ENCODE assay signal across 8 cellular contexts in genomic region chr11:9688716-9689511, GRCh38. TPM values are rescaled to one million over a fixed set of nuclear protein-coding genes. Genes with fewer than 3 reads are reported as not detected.
A peak's percentile ranks its signal among the peaks of the same experiment; 100 is the strongest.
DNase-seq lines count a peak whose midpoint lies in the region; ATAC-seq and TF ChIP-seq lines count a peak whose summit lies in the region.

No MANE protein-coding gene starts in this region.

- H3K27ac ChIP-seq in colonic mucosa, result peak overlapping the region; percentile 15
- H3K27ac ChIP-seq in mesodermal cell (ENCODE audit: low read depth, low read length, severe bottlenecking), result peak overlapping the region; percentile 58

- no peaks in the 10 kb centered on the region for H3K36me3 ChIP-seq in colonic mucosa
- H3K36me3 ChIP-seq in mesodermal cell (ENCODE audit: control insufficient read depth, insufficient read depth, low read length), result peaks cover 6% of the 10 kb centered on the region

- DNase-seq in activated naive CD4-positive, alpha-beta T cell treated with anti-CD3 and anti-CD28 coated beads, Interleukin-2, amount 50 U/mL, for 72 hours (ENCODE audit: low spot score in 2 of 2), result no peak
- DNase-seq in activated naive CD4-positive, alpha-beta T cell (lab: John Stamatoyannopoulos, UW), result no peak
- DNase-seq in NCI-H69 (lab: John Stamatoyannopoulos, UW), result peak; percentile 51
- no peak for DNase-seq in colonic mucosa
- no peak for DNase-seq in cerebellar cortex (ENCODE audit: low spot score)
- DNase-seq in activated CD4-positive, alpha-beta T cell treated with anti-CD3 and anti-CD28 coated beads, Interleukin-2, amount 50 U/mL, for 1 hour, result no peak

- no peaks in the 10 kb centered on the region for H3K4me1 ChIP-seq in colonic mucosa
- peaks cover 22% of the 10 kb centered on the region for H3K4me1 ChIP-seq in mesodermal cell (ENCODE audit: control insufficient read depth, insufficient read depth, low read length, poor library complexity, severe bottlenecking)

- H3K9me3 ChIP-seq in colonic mucosa (no peaks in the 10 kb centered on the region), mesodermal cell (ENCODE audit: control insufficient read depth, low read length) (no peaks in the 10 kb centered on the region)

- no peaks in the 10 kb centered on the region for H3K9me3 Mint-ChIP-seq in activated naive CD4-positive, alpha-beta T cell treated with anti-CD3 and anti-CD28 coated beads, Interleukin-2, amount 50 U/mL, for 72 hours

- intact Hi-C loops in colonic mucosa (cut with DNase I), result no loop called here

- no peaks in the 10 kb centered on the region for H3K36me3 Mint-ChIP-seq in activated naive CD4-positive, alpha-beta T cell treated with anti-CD3 and anti-CD28 coated beads, Interleukin-2, amount 50 U/mL, for 72 hours

- WGBS in mesodermal cell (ENCODE audit: insufficient coverage in 2 of 2), 2 experiments, result 52 to 66% methylated on average over 3 to 6 of the region's 7 CpGs

- H3K4me3 ChIP-seq in colonic mucosa, result no peak overlapping the region
- no peak overlapping the region for H3K4me3 ChIP-seq in mesodermal cell (ENCODE audit: extremely low read depth, insufficient read depth, low read length, poor library complexity, severe bottlenecking)

- no peak for TF ChIP-seq CTCF in colonic mucosa (IDR thresholded peaks at IDR 0.05)

- no peak overlapping the region for H3K27ac Mint-ChIP-seq in activated naive CD4-positive, alpha-beta T cell treated with anti-CD3 and anti-CD28 coated beads, Interleukin-2, amount 50 U/mL, for 72 hours

- ATAC-seq in activated naive CD4-positive, alpha-beta T cell treated with anti-CD3 and anti-CD28 coated beads, Interleukin-2, amount 50 U/mL, for 72 hours, result peak; percentile 91 to 95
- ATAC-seq in HG02798 (IDR thresholded peaks at IDR 0.05; ENCODE audit: poor library complexity, unreplicated experiment), result peak; percentile 73

- H3K27me3 ChIP-seq in colonic mucosa, result no peaks in the 10 kb centered on the region

- H3K9ac ChIP-seq in colonic mucosa (ENCODE audit: low read depth in 2 of 2, low read length in 2 of 2), result peak overlapping the region in 1 of 2 donors; percentile 34

RNA-seq across cellular contexts. Expression of gene SWAP70, which starts 25.0 kb away (rescaled TPM):
- 1 to 10 TPM; 4.1 to 9.2 TPM for total RNA-seq in activated naive CD4-positive, alpha-beta T cell treated with anti-CD3 and anti-CD28 coated beads, Interleukin-2, amount 50 U/mL, for 72 hours
- total RNA-seq in colonic mucosa, result 10 to 100 TPM; 13.1 to 21.2 TPM
- 26.1 TPM for polyA plus RNA-seq in mesodermal cell (2013, experiment 1 of 2)
- 27.1 TPM for polyA plus RNA-seq in mesodermal cell (2013, experiment 2 of 2)
